Comparison of ENCODE assay signal across 12 cellular contexts in the genomic region with DNA sequence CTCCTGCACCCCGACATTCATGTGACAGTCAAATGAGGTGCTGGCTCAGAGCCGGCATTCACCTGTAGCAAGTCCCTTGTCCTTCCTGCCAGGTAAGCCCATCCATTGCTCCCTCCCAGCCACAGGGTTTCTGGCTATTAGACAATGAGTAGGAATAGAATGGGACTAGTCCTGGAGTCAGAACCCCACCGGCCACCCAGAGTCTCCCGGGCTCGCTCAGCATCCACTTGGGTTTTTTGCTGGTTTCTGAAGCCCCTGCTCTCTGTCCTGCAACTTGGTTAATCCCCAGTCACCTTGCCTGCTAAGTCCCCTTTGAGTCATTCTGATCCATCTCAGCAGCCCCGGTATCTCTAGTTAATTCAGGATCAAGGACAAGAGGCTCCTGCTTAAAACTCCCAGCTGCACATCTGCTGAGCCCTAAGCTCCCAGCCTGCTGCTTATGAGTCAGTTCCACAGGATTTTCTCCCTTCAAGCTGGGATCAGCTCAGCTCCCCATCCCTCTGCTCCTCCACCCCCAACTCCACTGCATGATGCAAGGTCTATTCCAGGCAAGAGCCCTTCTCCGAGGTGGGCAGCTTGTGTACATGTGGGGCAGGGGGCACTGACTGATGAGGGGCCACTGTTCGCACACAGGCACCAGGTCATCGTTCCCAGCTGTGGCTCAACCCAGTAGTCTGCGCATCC. TPM values are rescaled to one million over a fixed set of nuclear protein-coding genes. Genes with fewer than 3 reads are reported as not detected.
DNase-seq lines count a peak whose midpoint lies in the region; ATAC-seq and TF ChIP-seq lines count a peak whose summit lies in the region.
"Had no signal": no experiment of that assay in that cellular context is flagged by ENCODE, and none has a peak within 500 bp of the region (broad histone marks: within the 10 kb centered on the region; RNA-seq: fewer than 3 reads in every experiment).

No MANE protein-coding gene starts in this region.

- H3K36me3 ChIP-seq in Panc1 (ENCODE audit: control insufficient read depth, insufficient read depth, low read length) (peaks cover 3% of the 10 kb centered on the region; the same call in 1 of the 2 replicates), psoas muscle (ENCODE audit: insufficient read depth in 1 of 2, low read depth in 1 of 2) (peaks cover 3 to 55% of the 10 kb centered on the region in 2 donors)

- in situ Hi-C loops in Panc1 (cut with HindIII; ENCODE audit: low pct_unique_long_range_greater_than_20kb, low sequenced_read_pairs) = no loop called here

- no peaks in the 10 kb centered on the region for H3K27me3 ChIP-seq in Panc1 (ENCODE audit: control insufficient read depth, insufficient read depth, low read length)
- H3K27me3 ChIP-seq in psoas muscle (ENCODE audit: insufficient read depth in 3 of 3, low read length in 2 of 3) = no peaks in the 10 kb centered on the region
- H3K27me3 ChIP-seq: right atrium auricular region had no signal

- CTCF ChIA-PET in Panc1 (lab: Charles Lee) = interaction anchor here (0.7 to 1.4 kb wide), 3 partner anchors 9 to 766 kb away, joined by 3 to 8 read pairs (median 6); no protein-coding TSS in a partner anchor

- 81 to 89% (median 81%) methylated on average over 10 of the region's 10 CpGs for WGBS in psoas muscle, 3 donors

- POLR2A ChIA-PET in Panc1 (lab: Charles Lee) = interaction anchor here (0.7 kb wide), 1 partner anchor 138 kb away, joined by 4 read pairs; no protein-coding TSS in a partner anchor

- no peak for TF ChIP-seq CTCF in Panc1 (IDR thresholded peaks at IDR 0.05)
- TF ChIP-seq CTCF in psoas muscle (IDR thresholded peaks at IDR 0.05) = no peak

- BruUV-seq in Panc1 (replicated peaks; lab: Mats Ljungman, UMichigan) = TSS peak; percentile 59

- DNase-seq in DMS 273 treated with DMSO at 0.1 percent for 48 hours (lab: John Stamatoyannopoulos, UW) (peak; percentile 58), Panc1 (ENCODE audit: low read depth, low spot score) (no peak), epithelial cell of prostate (ENCODE audit: low read depth, low spot score) (no peak), psoas muscle (peak in 1 of 2 donors; percentile 8), hippocampal formation (lab: John Stamatoyannopoulos, UW) (no peak), NCI-H1417 treated with DMSO at 0.1 percent for 48 hours (lab: John Stamatoyannopoulos, UW) (no peak)
- DNase-seq: activated CD4-positive, alpha-beta T cell treated with anti-CD3 and anti-CD28 coated beads for 1 hour; NCI-H526; stimulated activated naive CD4-positive, alpha-beta T cell treated with Interleukin-2 at 50 U/mL for 16 hours had no signal

- H3K4me3 ChIP-seq in Panc1 (ENCODE audit: low read depth in 2 of 2, low read length in 2 of 2) = no peak overlapping the region
- no peak overlapping the region for H3K4me3 ChIP-seq in psoas muscle
- H3K4me3 ChIP-seq: right atrium auricular region had no signal

- ATAC-seq in Panc1 (no peak), psoas muscle (no peak), HG03442 (IDR thresholded peaks at IDR 0.05; ENCODE audit: unreplicated experiment) (no peak), HG02678 (IDR thresholded peaks at IDR 0.05; ENCODE audit: unreplicated experiment) (no peak)

- H3K4me1 ChIP-seq in Panc1 (ENCODE audit: control insufficient read depth, insufficient read depth, low read length) (peaks cover 51% of the 10 kb centered on the region), psoas muscle (peaks cover 57% of the 10 kb centered on the region)

- peak overlapping the region; percentile 50 for H3K27ac ChIP-seq in Panc1 (ENCODE audit: low read length)
- peak overlapping the region; percentile 92 for H3K27ac ChIP-seq in epithelial cell of prostate
- peak overlapping the region; percentile 79 for H3K27ac ChIP-seq in psoas muscle

- intact Hi-C loops in Panc1 (cut with micrococcal nuclease; ENCODE audit: unreplicated experiment) (no loop called here), psoas muscle (cut with DNase I) (no loop called here)

- H3K9me3 ChIP-seq in Panc1 (ENCODE audit: control insufficient read depth, insufficient read depth, low read depth, low read length) = no peaks in the 10 kb centered on the region
- H3K9me3 ChIP-seq in psoas muscle = no peaks in the 10 kb centered on the region
- H3K9me3 ChIP-seq: right atrium auricular region had no signal

RNA-seq across cellular contexts. Expression of gene MRPS23, which starts 19.9 kb away (rescaled TPM):
- 85.4 TPM for total RNA-seq in Panc1 (2021; ENCODE audit: unreplicated experiment)
- polyA plus RNA-seq in Panc1 (2012; ENCODE audit: insufficient read length) = 76.8 TPM
- total RNA-seq in psoas muscle = 10 to 100 TPM; 27.2 to 58.0 (median 40.4) TPM
- polyA plus RNA-seq in psoas muscle = 10 to 100 TPM; 49.2 to 91.1 (median 76.2) TPM
